ENCODE assay signal across 9 cellular contexts in genomic region chr4:153530284-153530995, GRCh38.
DNase-seq lines count a peak whose midpoint lies in the region; ATAC-seq and TF ChIP-seq lines count a peak whose summit lies in the region.
"Had no signal": no experiment of that assay in that cellular context is flagged by ENCODE, and none has a peak within 500 bp of the region (broad histone marks: within the 10 kb centered on the region; RNA-seq: fewer than 3 reads in every experiment).

No MANE protein-coding gene starts in this region.

- no peak overlapping the region for H3K9ac ChIP-seq in Karpas-422 (ENCODE audit: low read length)

- peak; percentile 59 for DNase-seq in Karpas-422
- DNase-seq in activated T-cell treated with anti-CD3 and anti-CD28 coated beads, Interleukin-2, amount 50 U/mL, for 24 hours, result peak; percentile 51
- DNase-seq in glutamatergic neuron, result no peak
- DNase-seq in stimulated activated effector memory CD8-positive, alpha-beta T cell treated with anti-CD3 and anti-CD28 coated beads, Interleukin-12 subunit alpha, Interleukin-12 subunit beta, amount 100 ng/mL, for 72 hours (ENCODE audit: low spot score in 2 of 2), result no peak
- no peak for DNase-seq in SK-N-DZ (ENCODE audit: low spot score)
- no peak for DNase-seq in activated gamma-delta T cell (lab: John Stamatoyannopoulos, UW)
- DNase-seq: NCI-H2029 had no signal

- H3K4me1 Mint-ChIP-seq in activated T-cell treated with anti-CD3 and anti-CD28 coated beads, Interleukin-2, amount 50 U/mL, for 24 hours (ENCODE audit: low read depth), result peaks cover 93% of the 10 kb centered on the region
- peaks cover 62% of the 10 kb centered on the region for H3K4me1 Mint-ChIP-seq in glutamatergic neuron (ENCODE audit: low read depth, unreplicated experiment)
- H3K4me1 Mint-ChIP-seq in stimulated activated effector memory CD8-positive, alpha-beta T cell treated with anti-CD3 and anti-CD28 coated beads, Interleukin-12 subunit alpha, Interleukin-12 subunit beta, amount 100 ng/mL, for 72 hours, result peaks cover 84% of the 10 kb centered on the region

- peak overlapping the region; percentile 64 for H3K4me3 Mint-ChIP-seq in activated T-cell treated with anti-CD3 and anti-CD28 coated beads, Interleukin-2, amount 50 U/mL, for 24 hours
- no peak overlapping the region for H3K4me3 Mint-ChIP-seq in glutamatergic neuron (ENCODE audit: unreplicated experiment)
- peak overlapping the region; percentile 60 for H3K4me3 Mint-ChIP-seq in stimulated activated effector memory CD8-positive, alpha-beta T cell treated with anti-CD3 and anti-CD28 coated beads, Interleukin-12 subunit alpha, Interleukin-12 subunit beta, amount 100 ng/mL, for 72 hours

- H3K9me3 Mint-ChIP-seq in activated T-cell treated with anti-CD3 and anti-CD28 coated beads, Interleukin-2, amount 50 U/mL, for 24 hours, result peaks cover 3% of the 10 kb centered on the region
- H3K9me3 Mint-ChIP-seq in glutamatergic neuron (ENCODE audit: unreplicated experiment), result peaks cover 19% of the 10 kb centered on the region
- no peaks in the 10 kb centered on the region for H3K9me3 Mint-ChIP-seq in stimulated activated effector memory CD8-positive, alpha-beta T cell treated with anti-CD3 and anti-CD28 coated beads, Interleukin-12 subunit alpha, Interleukin-12 subunit beta, amount 100 ng/mL, for 72 hours

- no peak overlapping the region for H3K4me3 ChIP-seq in Karpas-422 (ENCODE audit: low read length)

- H3K4me2 ChIP-seq in Karpas-422 (ENCODE audit: low read depth, low read length, poor library complexity, severe bottlenecking), result peak overlapping the region; percentile 57

- ATAC-seq in stimulated activated effector memory CD8-positive, alpha-beta T cell treated with anti-CD3 and anti-CD28 coated beads, Interleukin-12 subunit alpha, Interleukin-12 subunit beta, amount 100 ng/mL, for 72 hours, result peak; percentile 71
- ATAC-seq in GM21576 (IDR thresholded peaks at IDR 0.05; ENCODE audit: unreplicated experiment) (no peak), GM19324 (IDR thresholded peaks at IDR 0.05; ENCODE audit: low FRiP score, unreplicated experiment) (no peak)

- H3K27ac Mint-ChIP-seq in activated T-cell treated with anti-CD3 and anti-CD28 coated beads, Interleukin-2, amount 50 U/mL, for 24 hours, result peak overlapping the region; percentile 98
- peak overlapping the region; percentile 79 for H3K27ac Mint-ChIP-seq in glutamatergic neuron (ENCODE audit: unreplicated experiment)
- peak overlapping the region; percentile 94 for H3K27ac Mint-ChIP-seq in stimulated activated effector memory CD8-positive, alpha-beta T cell treated with anti-CD3 and anti-CD28 coated beads, Interleukin-12 subunit alpha, Interleukin-12 subunit beta, amount 100 ng/mL, for 72 hours

- no peaks in the 10 kb centered on the region for H3K9me2 ChIP-seq in Karpas-422 (replicated peaks; ENCODE audit: insufficient read depth, low read length)

- peaks cover 61% of the 10 kb centered on the region for H3K4me1 ChIP-seq in Karpas-422 (ENCODE audit: low read length)

- H3K79me2 ChIP-seq in Karpas-422 (ENCODE audit: low read length), result peaks cover 41% of the 10 kb centered on the region

- H3K27ac ChIP-seq in Karpas-422 (ENCODE audit: low read length), result no peak overlapping the region

- H3K27me3 ChIP-seq in Karpas-422 (ENCODE audit: low read length), result no peaks in the 10 kb centered on the region

- no peak for TF ChIP-seq CTCF in glutamatergic neuron (IDR thresholded peaks at IDR 0.05; ENCODE audit: partially characterized antibody, unreplicated experiment)

- H3K36me3 Mint-ChIP-seq in activated T-cell treated with anti-CD3 and anti-CD28 coated beads, Interleukin-2, amount 50 U/mL, for 24 hours (ENCODE audit: low read depth), result peaks cover 54% of the 10 kb centered on the region
- peaks cover 5% of the 10 kb centered on the region for H3K36me3 Mint-ChIP-seq in glutamatergic neuron (ENCODE audit: unreplicated experiment)
- H3K36me3 Mint-ChIP-seq in stimulated activated effector memory CD8-positive, alpha-beta T cell treated with anti-CD3 and anti-CD28 coated beads, Interleukin-12 subunit alpha, Interleukin-12 subunit beta, amount 100 ng/mL, for 72 hours, result peaks cover 25% of the 10 kb centered on the region

- no peak overlapping the region for H2AFZ ChIP-seq in Karpas-422 (ENCODE audit: low read length)

- no peaks in the 10 kb centered on the region for H3K9me3 ChIP-seq in Karpas-422 (ENCODE audit: low read length)

- peaks cover 44% of the 10 kb centered on the region for H4K20me1 ChIP-seq in Karpas-422 (ENCODE audit: insufficient read depth, low read depth, low read length)

- no peaks in the 10 kb centered on the region for H3K27me3 Mint-ChIP-seq in activated T-cell treated with anti-CD3 and anti-CD28 coated beads, Interleukin-2, amount 50 U/mL, for 24 hours
- H3K27me3 Mint-ChIP-seq in glutamatergic neuron (ENCODE audit: unreplicated experiment), result peaks cover 6% of the 10 kb centered on the region

- no peaks in the 10 kb centered on the region for H3K36me3 ChIP-seq in Karpas-422 (ENCODE audit: insufficient read depth, low read length)

Comparison
In these comparisons a context has a peak if more than half of its experiments do, and no peak if none do; other contexts are left out.
1. DNase-seq: peak in Karpas-422 (single experiment) and activated T-cell treated with anti-CD3 and anti-CD28 coated beads, Interleukin-2, amount 50 U/mL, for 24 hours (single experiment); none in glutamatergic neuron (single experiment), stimulated activated effector memory CD8-positive, alpha-beta T cell treated with anti-CD3 and anti-CD28 coated beads, Interleukin-12 subunit alpha, Interleukin-12 subunit beta, amount 100 ng/mL, for 72 hours (0 of 2), SK-N-DZ (single experiment) and activated gamma-delta T cell (single experiment).
2. Peak in every context shown above with its lines, with median percentiles within 50 percentile points of each other: H3K27ac Mint-ChIP-seq.